Comparison of ENCODE assay signal across 18 cellular contexts in the genomic region with DNA sequence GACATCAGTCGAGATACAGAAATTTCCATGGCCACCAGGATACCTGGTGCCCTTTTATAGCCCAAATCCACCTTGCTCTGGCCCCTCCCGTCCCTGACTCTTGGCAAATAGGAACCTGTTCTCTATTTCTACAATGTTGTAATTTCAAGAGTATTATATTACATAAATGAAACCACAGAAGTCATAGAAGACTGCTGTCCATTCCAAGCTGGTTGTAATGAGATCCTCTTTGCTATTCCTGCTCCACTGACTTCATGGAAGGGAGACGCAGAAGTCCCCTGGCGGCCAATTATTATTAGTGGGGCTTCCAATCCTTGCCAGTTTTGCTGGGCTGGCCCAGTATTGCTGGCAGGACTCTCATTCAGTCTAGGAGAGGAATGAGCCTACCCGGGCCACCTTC. TPM values are rescaled to one million over a fixed set of nuclear protein-coding genes. Genes with fewer than 3 reads are reported as not detected.
DNase-seq lines count a peak whose midpoint lies in the region; ATAC-seq, FAIRE-seq and TF ChIP-seq lines count a peak whose summit lies in the region.
"Had no signal": no experiment of that assay in that cellular context is flagged by ENCODE, and none has a peak within 500 bp of the region (broad histone marks: within the 10 kb centered on the region; RNA-seq: fewer than 3 reads in every experiment).

No MANE protein-coding gene starts in this region.

- peaks cover 19% of the 10 kb centered on the region for H3K36me3 Mint-ChIP-seq in osteocyte (ENCODE audit: unreplicated experiment)

- peak; percentile 28; the same call in 1 of the 2 replicates for TF ChIP-seq RAD21 in Ishikawa (IDR thresholded peaks at IDR 0.05; ENCODE audit: low read depth)

- H3K4me3 Mint-ChIP-seq in osteocyte (ENCODE audit: unreplicated experiment) = no peak overlapping the region
- H3K4me3 Mint-ChIP-seq: activated CD8-positive, alpha-beta T cell treated with anti-CD3 and anti-CD28 coated beads for 36 hours had no signal

- FAIRE-seq in bronchial epithelial cell (lab: Jason Lieb, UNC) = no peak
- FAIRE-seq: D721Med, GM18507, GM19239 had no signal

- peaks cover 12% of the 10 kb centered on the region for H3K4me1 Mint-ChIP-seq in osteocyte (ENCODE audit: unreplicated experiment)

- no peak overlapping the region for H3K27ac Mint-ChIP-seq in osteocyte (ENCODE audit: unreplicated experiment)
- H3K27ac Mint-ChIP-seq: activated CD8-positive, alpha-beta T cell treated with anti-CD3 and anti-CD28 coated beads for 36 hours had no signal

- peak; percentile 16 for DNase-seq in AG20443 (ENCODE audit: low spot score)
- peak; percentile 40 for DNase-seq in bronchial epithelial cell (ENCODE audit: low read depth)
- DNase-seq in left kidney (ENCODE audit: low read depth, low spot score) = peak; percentile 49
- no peak for DNase-seq in GM20000 (ENCODE audit: low spot score)
- DNase-seq in osteocyte (ENCODE audit: extremely low spot score, unreplicated experiment) = no peak
- DNase-seq in NCI-H1436 treated with DMSO at 0.1 percent for 48 hours (lab: John Stamatoyannopoulos, UW) = no peak
- DNase-seq: activated CD8-positive, alpha-beta T cell treated with anti-CD3 and anti-CD28 coated beads for 36 hours; erythroblast; MG63; thyroid gland had no signal

- TF ChIP-seq CTCF in bronchial epithelial cell (IDR thresholded peaks at IDR 0.05; ENCODE audit: insufficient read depth, low read length, severe bottlenecking) (no peak), GM20000 (IDR thresholded peaks at IDR 0.05; ENCODE audit: extremely low read depth, missing control alignments) (no peak), osteocyte (IDR thresholded peaks at IDR 0.05) (no peak)

- no peaks in the 10 kb centered on the region for H3K9me3 Mint-ChIP-seq in osteocyte (ENCODE audit: unreplicated experiment)
- H3K9me3 Mint-ChIP-seq: activated CD8-positive, alpha-beta T cell treated with anti-CD3 and anti-CD28 coated beads for 36 hours had no signal

- ATAC-seq in GM21576 (IDR thresholded peaks at IDR 0.05; ENCODE audit: unreplicated experiment) = no peak
- ATAC-seq: activated CD8-positive, alpha-beta T cell treated with anti-CD3 and anti-CD28 coated beads for 36 hours; left lobe of liver had no signal

- H3K27me3 Mint-ChIP-seq in osteocyte (ENCODE audit: unreplicated experiment) = no peaks in the 10 kb centered on the region
- H3K27me3 Mint-ChIP-seq: activated CD8-positive, alpha-beta T cell treated with anti-CD3 and anti-CD28 coated beads for 36 hours had no signal

- no peaks in the 10 kb centered on the region for H3K36me3 ChIP-seq in bronchial epithelial cell (ENCODE audit: control insufficient read depth, insufficient read depth, low read length)

- TF ChIP-seq EP300 in Ishikawa (IDR thresholded peaks at IDR 0.05; ENCODE audit: borderline replicate concordance) = peak; percentile 29; the same call in 1 of the 2 replicates

- no peak overlapping the region for H3K4me3 ChIP-seq in bronchial epithelial cell (ENCODE audit: low read depth, low read length)
- H3K4me3 ChIP-seq: coronary artery, MG63, SK-N-MC, thyroid gland had no signal

- no peaks in the 10 kb centered on the region for H3K27me3 ChIP-seq in bronchial epithelial cell (ENCODE audit: control insufficient read depth, insufficient read depth, low read length)
- H3K27me3 ChIP-seq: MG63, thyroid gland had no signal

TF ChIP-seq in Ishikawa, 13 proteins besides CTCF, POLR2A, EP300 and RAD21:
- TF ChIP-seq YY1 (IDR thresholded peaks at IDR 0.05; ENCODE audit: low read depth) = peak; percentile 51; the same call in 1 of the 2 replicates
- TF ChIP-seq FOXM1 (IDR thresholded peaks at IDR 0.05; ENCODE audit: borderline replicate concordance, low read depth) = no peak
- peak; percentile 56 for TF ChIP-seq TCF12 (IDR thresholded peaks at IDR 0.05; ENCODE audit: low read depth)
- no peak for TF ChIP-seq EGR1 (IDR thresholded peaks at IDR 0.05)
- TF ChIP-seq TEAD4 (IDR thresholded peaks at IDR 0.05) = no peak
- no peak for TF ChIP-seq TAF1 (IDR thresholded peaks at IDR 0.05; ENCODE audit: low read depth)
- TF ChIP-seq, protein P1, sequence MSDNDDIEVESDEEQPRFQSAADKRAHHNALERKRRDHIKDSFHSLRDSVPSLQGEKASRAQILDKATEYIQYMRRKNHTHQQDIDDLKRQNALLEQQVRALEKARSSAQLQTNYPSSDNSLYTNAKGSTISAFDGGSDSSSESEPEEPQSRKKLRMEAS (IDR thresholded peaks at IDR 0.05) = no peak
- no peak for TF ChIP-seq CREB1 (IDR thresholded peaks at IDR 0.05; ENCODE audit: low read depth)
- peak; percentile 49; the same call in 1 of the 2 replicates for TF ChIP-seq CEBPB (IDR thresholded peaks at IDR 0.05)
- TF ChIP-seq NFIC (IDR thresholded peaks at IDR 0.05) = peak; percentile 53
- TF ChIP-seq, protein P2, sequence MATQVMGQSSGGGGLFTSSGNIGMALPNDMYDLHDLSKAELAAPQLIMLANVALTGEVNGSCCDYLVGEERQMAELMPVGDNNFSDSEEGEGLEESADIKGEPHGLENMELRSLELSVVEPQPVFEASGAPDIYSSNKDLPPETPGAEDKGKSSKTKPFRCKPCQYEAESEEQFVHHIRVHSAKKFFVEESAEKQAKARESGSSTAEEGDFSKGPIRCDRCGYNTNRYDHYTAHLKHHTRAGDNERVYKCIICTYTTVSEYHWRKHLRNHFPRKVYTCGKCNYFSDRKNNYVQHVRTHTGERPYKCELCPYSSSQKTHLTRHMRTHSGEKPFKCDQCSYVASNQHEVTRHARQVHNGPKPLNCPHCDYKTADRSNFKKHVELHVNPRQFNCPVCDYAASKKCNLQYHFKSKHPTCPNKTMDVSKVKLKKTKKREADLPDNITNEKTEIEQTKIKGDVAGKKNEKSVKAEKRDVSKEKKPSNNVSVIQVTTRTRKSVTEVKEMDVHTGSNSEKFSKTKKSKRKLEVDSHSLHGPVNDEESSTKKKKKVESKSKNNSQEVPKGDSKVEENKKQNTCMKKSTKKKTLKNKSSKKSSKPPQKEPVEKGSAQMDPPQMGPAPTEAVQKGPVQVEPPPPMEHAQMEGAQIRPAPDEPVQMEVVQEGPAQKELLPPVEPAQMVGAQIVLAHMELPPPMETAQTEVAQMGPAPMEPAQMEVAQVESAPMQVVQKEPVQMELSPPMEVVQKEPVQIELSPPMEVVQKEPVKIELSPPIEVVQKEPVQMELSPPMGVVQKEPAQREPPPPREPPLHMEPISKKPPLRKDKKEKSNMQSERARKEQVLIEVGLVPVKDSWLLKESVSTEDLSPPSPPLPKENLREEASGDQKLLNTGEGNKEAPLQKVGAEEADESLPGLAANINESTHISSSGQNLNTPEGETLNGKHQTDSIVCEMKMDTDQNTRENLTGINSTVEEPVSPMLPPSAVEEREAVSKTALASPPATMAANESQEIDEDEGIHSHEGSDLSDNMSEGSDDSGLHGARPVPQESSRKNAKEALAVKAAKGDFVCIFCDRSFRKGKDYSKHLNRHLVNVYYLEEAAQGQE (IDR thresholded peaks at IDR 0.05; ENCODE audit: low read depth) = no peak
- TF ChIP-seq, protein P3, sequence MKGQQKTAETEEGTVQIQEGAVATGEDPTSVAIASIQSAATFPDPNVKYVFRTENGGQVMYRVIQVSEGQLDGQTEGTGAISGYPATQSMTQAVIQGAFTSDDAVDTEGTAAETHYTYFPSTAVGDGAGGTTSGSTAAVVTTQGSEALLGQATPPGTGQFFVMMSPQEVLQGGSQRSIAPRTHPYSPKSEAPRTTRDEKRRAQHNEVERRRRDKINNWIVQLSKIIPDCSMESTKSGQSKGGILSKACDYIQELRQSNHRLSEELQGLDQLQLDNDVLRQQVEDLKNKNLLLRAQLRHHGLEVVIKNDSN (IDR thresholded peaks at IDR 0.05) = no peak
- no peak for TF ChIP-seq ZBTB7A (IDR thresholded peaks at IDR 0.05; ENCODE audit: low read depth)

RNA-seq across cellular contexts. Expression of a gene that starts 26.6 kb away (rescaled TPM):
- total RNA-seq in bronchial epithelial cell (5.0 and 7.8 TPM in 2 replicates), osteocyte (20.8 and 24.2 TPM in 2 replicates)

Comparison
In these comparisons a context has a peak if more than half of its experiments do, and no peak if none do; other contexts are left out.
1. DNase-seq: peak in AG20443 (single experiment), bronchial epithelial cell (single experiment) and left kidney (single experiment); none in GM20000 (single experiment), osteocyte (single experiment) and NCI-H1436 treated with DMSO at 0.1 percent for 48 hours (single experiment).